ENCODE assay signal across 21 cellular contexts in genomic region chr9:135516132-135516860, GRCh38. TPM values are rescaled to one million over a fixed set of nuclear protein-coding genes. Genes with fewer than 3 reads are reported as not detected.
DNase-seq lines count a peak whose midpoint lies in the region; ATAC-seq and TF ChIP-seq lines count a peak whose summit lies in the region.
"Had no signal": no experiment of that assay in that cellular context is flagged by ENCODE, and none has a peak within 500 bp of the region (broad histone marks: within the 10 kb centered on the region; RNA-seq: fewer than 3 reads in every experiment).

No MANE protein-coding gene starts in this region.

- CTCF ChIA-PET in activated CD8-positive, alpha-beta T cell treated with anti-CD3 and anti-CD28 coated beads for 36 hours (lab: Charles Lee) = interaction anchor here (1.4 kb wide), 1 partner anchor 17 kb away, joined by 3 read pairs; a partner anchor contains a TSS
- CTCF ChIA-PET in activated CD8-positive, alpha-beta T cell treated with anti-CD3 and anti-CD28 coated beads, Interleukin-2, amount 10 ng/mL, durations not matched to agents 7 days and 5 days (lab: Charles Lee) = no interaction called here
- CTCF ChIA-PET in Calu3 (lab: Charles Lee) = no interaction called here

- no TSS peak for BruUV-seq in Calu3 (replicated peaks; lab: Mats Ljungman, UMichigan)

- H3K9me3 Mint-ChIP-seq in activated CD8-positive, alpha-beta T cell treated with anti-CD3 and anti-CD28 coated beads for 36 hours = no peaks in the 10 kb centered on the region
- no peaks in the 10 kb centered on the region for H3K9me3 Mint-ChIP-seq in activated CD8-positive, alpha-beta T cell treated with anti-CD3 and anti-CD28 coated beads, Interleukin-2, amount 10 ng/mL, durations not matched to agents 7 days and 5 days (ENCODE audit: insufficient read depth)
- no peaks in the 10 kb centered on the region for H3K9me3 Mint-ChIP-seq in stimulated activated naive CD8-positive, alpha-beta T cell treated with anti-CD3 and anti-CD28 coated beads, Interleukin-15, amount 100 ng/mL, for 72 hours
- peaks cover 5% of the 10 kb centered on the region for H3K9me3 Mint-ChIP-seq in glutamatergic neuron (ENCODE audit: unreplicated experiment)
- no peaks in the 10 kb centered on the region for H3K9me3 Mint-ChIP-seq in Calu3 (ENCODE audit: low read depth, unreplicated experiment)
- H3K9me3 Mint-ChIP-seq: activated T-helper 1 cell treated with anti-CD3 and anti-CD28 coated beads, Interleukin-12 subunit alpha, Interleukin-12 subunit beta, Interleukin-2, Interleukin-4 antibody, amounts not matched to agents 30 ng/mL and 10 ng/mL and 1 ng/mL, durations not matched to agents 14 hours and 24 hours and 36 hours; central memory CD8-positive, alpha-beta T cell had no signal

- peak; percentile 35 for DNase-seq in activated CD8-positive, alpha-beta T cell treated with anti-CD3 and anti-CD28 coated beads for 36 hours
- no peak for DNase-seq in activated CD8-positive, alpha-beta T cell treated with anti-CD3 and anti-CD28 coated beads, Interleukin-2, amount 10 ng/mL, durations not matched to agents 7 days and 5 days
- DNase-seq in SW480 (ENCODE audit: low spot score) = peak; percentile 33
- peak; percentile 68 for DNase-seq in kidney tubule cell (ENCODE audit: low spot score)
- no peak for DNase-seq in stimulated activated naive CD8-positive, alpha-beta T cell treated with anti-CD3 and anti-CD28 coated beads, Interleukin-15, amount 100 ng/mL, for 72 hours
- DNase-seq in glutamatergic neuron = no peak
- DNase-seq in GM13977 (ENCODE audit: low spot score) = no peak
- DNase-seq in Calu3 = no peak
- DNase-seq: ACHN; DMS79 treated with DMSO at 0.1 percent for 48 hours; Karpas-422; left ventricle myocardium inferior; NCI-H1105 treated with DMSO at 0.1 percent for 48 hours; NCI-H2171 treated with DMSO at 0.1 percent for 48 hours; NCI-H82; stimulated activated CD4-positive, alpha-beta T cell treated with anti-CD3 and anti-CD28 coated beads, Interleukin-4, amount 100 ng/mL, for 24 hours; T1000 had no signal

- in situ Hi-C loops in GM13977 (cut with MboI; ENCODE audit: low pct_unique_long_range_greater_than_20kb, low sequenced_read_pairs, unreplicated experiment) = no loop called here

- no peak overlapping the region for H3K4me3 Mint-ChIP-seq in activated CD8-positive, alpha-beta T cell treated with anti-CD3 and anti-CD28 coated beads for 36 hours
- H3K4me3 Mint-ChIP-seq in activated CD8-positive, alpha-beta T cell treated with anti-CD3 and anti-CD28 coated beads, Interleukin-2, amount 10 ng/mL, durations not matched to agents 7 days and 5 days = no peak overlapping the region
- H3K4me3 Mint-ChIP-seq in stimulated activated naive CD8-positive, alpha-beta T cell treated with anti-CD3 and anti-CD28 coated beads, Interleukin-15, amount 100 ng/mL, for 72 hours = no peak overlapping the region
- H3K4me3 Mint-ChIP-seq in glutamatergic neuron (ENCODE audit: unreplicated experiment) (no peak overlapping the region), Calu3 (ENCODE audit: low read depth, unreplicated experiment) (no peak overlapping the region)
- H3K4me3 Mint-ChIP-seq: activated T-helper 1 cell treated with anti-CD3 and anti-CD28 coated beads, Interleukin-12 subunit alpha, Interleukin-12 subunit beta, Interleukin-2, Interleukin-4 antibody, amounts not matched to agents 30 ng/mL and 10 ng/mL and 1 ng/mL, durations not matched to agents 14 hours and 24 hours and 36 hours; central memory CD8-positive, alpha-beta T cell had no signal

- POLR2A ChIA-PET in activated CD8-positive, alpha-beta T cell treated with anti-CD3 and anti-CD28 coated beads for 36 hours (lab: Charles Lee) = no interaction called here
- POLR2A ChIA-PET in activated CD8-positive, alpha-beta T cell treated with anti-CD3 and anti-CD28 coated beads, Interleukin-2, amount 10 ng/mL, durations not matched to agents 7 days and 5 days (lab: Charles Lee) = no interaction called here

- TF ChIP-seq CTCF in activated CD8-positive, alpha-beta T cell treated with anti-CD3 and anti-CD28 coated beads for 36 hours (IDR thresholded peaks at IDR 0.05) = no peak
- TF ChIP-seq CTCF in glutamatergic neuron (IDR thresholded peaks at IDR 0.05; ENCODE audit: partially characterized antibody, unreplicated experiment) (no peak), GM13977 (IDR thresholded peaks at IDR 0.05; ENCODE audit: extremely low read depth, insufficient read depth, missing control alignments) (no peak), Calu3 (IDR thresholded peaks at IDR 0.05; ENCODE audit: unreplicated experiment) (no peak)

- ATAC-seq in activated CD8-positive, alpha-beta T cell treated with anti-CD3 and anti-CD28 coated beads for 36 hours = peak; percentile 67
- no peak for ATAC-seq in activated CD8-positive, alpha-beta T cell treated with anti-CD3 and anti-CD28 coated beads, Interleukin-2, amount 10 ng/mL, durations not matched to agents 7 days and 5 days
- peak; percentile 33 for ATAC-seq in stimulated activated naive CD8-positive, alpha-beta T cell treated with anti-CD3 and anti-CD28 coated beads, Interleukin-15, amount 100 ng/mL, for 72 hours
- ATAC-seq: HCT116, pancreas had no signal

- H3K27me3 Mint-ChIP-seq in activated CD8-positive, alpha-beta T cell treated with anti-CD3 and anti-CD28 coated beads for 36 hours = peaks cover 12% of the 10 kb centered on the region
- H3K27me3 Mint-ChIP-seq in activated CD8-positive, alpha-beta T cell treated with anti-CD3 and anti-CD28 coated beads, Interleukin-2, amount 10 ng/mL, durations not matched to agents 7 days and 5 days (ENCODE audit: low read depth) = peaks cover 25% of the 10 kb centered on the region
- H3K27me3 Mint-ChIP-seq in stimulated activated naive CD8-positive, alpha-beta T cell treated with anti-CD3 and anti-CD28 coated beads, Interleukin-15, amount 100 ng/mL, for 72 hours = peaks cover 35% of the 10 kb centered on the region
- H3K27me3 Mint-ChIP-seq in glutamatergic neuron (ENCODE audit: unreplicated experiment) = peaks cover 7% of the 10 kb centered on the region
- H3K27me3 Mint-ChIP-seq in Calu3 (ENCODE audit: unreplicated experiment) = peaks cover 38% of the 10 kb centered on the region

- intact Hi-C loops in activated CD8-positive, alpha-beta T cell treated with anti-CD3 and anti-CD28 coated beads for 36 hours (cut with micrococcal nuclease) = no loop called here
- intact Hi-C loops in Calu3 (cut with micrococcal nuclease; ENCODE audit: unreplicated experiment) = no loop called here

- no peaks in the 10 kb centered on the region for H3K36me3 Mint-ChIP-seq in activated CD8-positive, alpha-beta T cell treated with anti-CD3 and anti-CD28 coated beads for 36 hours (ENCODE audit: low read depth)
- no peaks in the 10 kb centered on the region for H3K36me3 Mint-ChIP-seq in activated CD8-positive, alpha-beta T cell treated with anti-CD3 and anti-CD28 coated beads, Interleukin-2, amount 10 ng/mL, durations not matched to agents 7 days and 5 days (ENCODE audit: low read depth)
- H3K36me3 Mint-ChIP-seq in glutamatergic neuron (ENCODE audit: unreplicated experiment) (peaks cover 8% of the 10 kb centered on the region), Calu3 (ENCODE audit: insufficient read depth, unreplicated experiment) (no peaks in the 10 kb centered on the region)

- no peak overlapping the region for H3K27ac Mint-ChIP-seq in activated CD8-positive, alpha-beta T cell treated with anti-CD3 and anti-CD28 coated beads for 36 hours
- H3K27ac Mint-ChIP-seq in activated CD8-positive, alpha-beta T cell treated with anti-CD3 and anti-CD28 coated beads, Interleukin-2, amount 10 ng/mL, durations not matched to agents 7 days and 5 days = no peak overlapping the region
- peak overlapping the region in 1 of 2 donors; percentile 59 for H3K27ac Mint-ChIP-seq in stimulated activated naive CD8-positive, alpha-beta T cell treated with anti-CD3 and anti-CD28 coated beads, Interleukin-15, amount 100 ng/mL, for 72 hours
- no peak overlapping the region for H3K27ac Mint-ChIP-seq in glutamatergic neuron (ENCODE audit: unreplicated experiment)
- H3K27ac Mint-ChIP-seq in Calu3 (ENCODE audit: unreplicated experiment) = no peak overlapping the region
- H3K27ac Mint-ChIP-seq: activated T-helper 1 cell treated with anti-CD3 and anti-CD28 coated beads, Interleukin-12 subunit alpha, Interleukin-12 subunit beta, Interleukin-2, Interleukin-4 antibody, amounts not matched to agents 30 ng/mL and 10 ng/mL and 1 ng/mL, durations not matched to agents 14 hours and 24 hours and 36 hours had no signal

- peaks cover 3% of the 10 kb centered on the region for H3K4me1 Mint-ChIP-seq in activated CD8-positive, alpha-beta T cell treated with anti-CD3 and anti-CD28 coated beads for 36 hours (ENCODE audit: low read depth)
- peaks cover 11% of the 10 kb centered on the region for H3K4me1 Mint-ChIP-seq in activated CD8-positive, alpha-beta T cell treated with anti-CD3 and anti-CD28 coated beads, Interleukin-2, amount 10 ng/mL, durations not matched to agents 7 days and 5 days (ENCODE audit: low read depth)
- peaks cover 23% of the 10 kb centered on the region for H3K4me1 Mint-ChIP-seq in stimulated activated naive CD8-positive, alpha-beta T cell treated with anti-CD3 and anti-CD28 coated beads, Interleukin-15, amount 100 ng/mL, for 72 hours
- H3K4me1 Mint-ChIP-seq in glutamatergic neuron (ENCODE audit: low read depth, unreplicated experiment) (no peaks in the 10 kb centered on the region), Calu3 (ENCODE audit: low read depth, unreplicated experiment) (peaks cover 15% of the 10 kb centered on the region)
- H3K4me1 Mint-ChIP-seq: central memory CD8-positive, alpha-beta T cell had no signal

RNA-seq across cellular contexts. Expression of gene LCN1, which starts 4.9 kb away (rescaled TPM):
- total RNA-seq in activated CD8-positive, alpha-beta T cell treated with anti-CD3 and anti-CD28 coated beads for 36 hours = not detected
- total RNA-seq in activated CD8-positive, alpha-beta T cell treated with anti-CD3 and anti-CD28 coated beads, Interleukin-2, amount 10 ng/mL, durations not matched to agents 7 days and 5 days = not detected
- total RNA-seq in glutamatergic neuron (ENCODE audit: unreplicated experiment) (not detected), Calu3 (2022) (not detected in 2 replicates)
- total RNA-seq: activated T-helper 1 cell treated with anti-CD3 and anti-CD28 coated beads, Interleukin-12 subunit alpha, Interleukin-12 subunit beta, Interleukin-2, Interleukin-4 antibody, amounts not matched to agents 30 ng/mL and 10 ng/mL and 1 ng/mL, durations not matched to agents 14 hours and 24 hours and 36 hours; left ventricle myocardium inferior; pancreas had no signal

RNA-seq across cellular contexts. Expression of gene MRPS2, which starts 15.8 kb away (rescaled TPM):
- total RNA-seq in activated CD8-positive, alpha-beta T cell treated with anti-CD3 and anti-CD28 coated beads for 36 hours = 10 to 100 TPM; 56.4 to 57.4 TPM
- 10 to 100 TPM; 28.4 to 32.9 TPM for total RNA-seq in activated CD8-positive, alpha-beta T cell treated with anti-CD3 and anti-CD28 coated beads, Interleukin-2, amount 10 ng/mL, durations not matched to agents 7 days and 5 days
- total RNA-seq in glutamatergic neuron (ENCODE audit: unreplicated experiment) = 30.7 TPM
- 31.9 and 37.7 TPM in 2 replicates for total RNA-seq in Calu3 (2022)

RNA-seq across cellular contexts. Expression of gene OBP2A, which starts 29.6 kb away (rescaled TPM):
- total RNA-seq in activated CD8-positive, alpha-beta T cell treated with anti-CD3 and anti-CD28 coated beads for 36 hours = not detected
- not detected for total RNA-seq in activated CD8-positive, alpha-beta T cell treated with anti-CD3 and anti-CD28 coated beads, Interleukin-2, amount 10 ng/mL, durations not matched to agents 7 days and 5 days
- total RNA-seq in glutamatergic neuron (ENCODE audit: unreplicated experiment) = not detected
- not detected in 2 replicates for total RNA-seq in Calu3 (2022)
- total RNA-seq: activated T-helper 1 cell treated with anti-CD3 and anti-CD28 coated beads, Interleukin-12 subunit alpha, Interleukin-12 subunit beta, Interleukin-2, Interleukin-4 antibody, amounts not matched to agents 30 ng/mL and 10 ng/mL and 1 ng/mL, durations not matched to agents 14 hours and 24 hours and 36 hours; left ventricle myocardium inferior; pancreas had no signal

RNA-seq across cellular contexts. Expression of gene PPP1R26, which starts 36.7 kb away (rescaled TPM):
- total RNA-seq in activated CD8-positive, alpha-beta T cell treated with anti-CD3 and anti-CD28 coated beads for 36 hours = under 1 TPM; 0.54 to 0.58 TPM
- not detected for total RNA-seq in activated CD8-positive, alpha-beta T cell treated with anti-CD3 and anti-CD28 coated beads, Interleukin-2, amount 10 ng/mL, durations not matched to agents 7 days and 5 days
- 22.2 TPM for total RNA-seq in glutamatergic neuron (ENCODE audit: unreplicated experiment)
- 32.1 and 35.1 TPM in 2 replicates for total RNA-seq in Calu3 (2022)

RNA-seq across cellular contexts. Expression of gene PAEP, which starts 45.3 kb away (rescaled TPM):
- total RNA-seq in activated CD8-positive, alpha-beta T cell treated with anti-CD3 and anti-CD28 coated beads for 36 hours = not detected
- total RNA-seq in activated CD8-positive, alpha-beta T cell treated with anti-CD3 and anti-CD28 coated beads, Interleukin-2, amount 10 ng/mL, durations not matched to agents 7 days and 5 days = not detected
- total RNA-seq in glutamatergic neuron (ENCODE audit: unreplicated experiment) (not detected), Calu3 (2022) (0.45 TPM in 1 of 2 replicates, not detected in the other)
- total RNA-seq: activated T-helper 1 cell treated with anti-CD3 and anti-CD28 coated beads, Interleukin-12 subunit alpha, Interleukin-12 subunit beta, Interleukin-2, Interleukin-4 antibody, amounts not matched to agents 30 ng/mL and 10 ng/mL and 1 ng/mL, durations not matched to agents 14 hours and 24 hours and 36 hours; left ventricle myocardium inferior; pancreas had no signal

Comparison
In these comparisons a context has a peak if more than half of its experiments do, and no peak if none do; other contexts are left out.
1. DNase-seq: peak in activated CD8-positive, alpha-beta T cell treated with anti-CD3 and anti-CD28 coated beads for 36 hours (single experiment), SW480 (single experiment) and kidney tubule cell (single experiment); none in activated CD8-positive, alpha-beta T cell treated with anti-CD3 and anti-CD28 coated beads, Interleukin-2, amount 10 ng/mL, durations not matched to agents 7 days and 5 days (single experiment), stimulated activated naive CD8-positive, alpha-beta T cell treated with anti-CD3 and anti-CD28 coated beads, Interleukin-15, amount 100 ng/mL, for 72 hours (0 of 2), glutamatergic neuron (single experiment), GM13977 (single experiment) and Calu3 (single experiment).